ENCODE assay signal across 22 cellular contexts in genomic region chr3:14450922-14451606, GRCh38. TPM values are rescaled to one million over a fixed set of nuclear protein-coding genes. Genes with fewer than 3 reads are reported as not detected.
A peak's percentile ranks its signal among the peaks of the same experiment; 100 is the strongest.
DNase-seq lines count a peak whose midpoint lies in the region; ATAC-seq and TF ChIP-seq lines count a peak whose summit lies in the region.
"Had no signal": no experiment of that assay in that cellular context is flagged by ENCODE, and none has a peak within 500 bp of the region (broad histone marks: within the 10 kb centered on the region; RNA-seq: fewer than 3 reads in every experiment).

No MANE protein-coding gene starts in this region.

- H3K27me3 Mint-ChIP-seq in activated CD4-positive, alpha-beta T cell treated with anti-CD3 and anti-CD28 coated beads, Interleukin-2, amount 10 ng/mL, durations not matched to agents 7 days and 5 days: no peaks in the 10 kb centered on the region
- no peaks in the 10 kb centered on the region for H3K27me3 Mint-ChIP-seq in effector memory CD8-positive, alpha-beta T cell
- H3K27me3 Mint-ChIP-seq: type B pancreatic cell had no signal

- CTCF ChIA-PET in activated CD4-positive, alpha-beta T cell treated with anti-CD3 and anti-CD28 coated beads, Interleukin-2, amount 10 ng/mL, durations not matched to agents 7 days and 5 days (lab: Charles Lee): interaction anchor here (1.0 to 1.5 kb wide), 4 partner anchors 8 to 18 kb away, joined by 3 to 4 read pairs (median 3); no protein-coding TSS in a partner anchor

- POLR2A ChIA-PET in activated CD4-positive, alpha-beta T cell treated with anti-CD3 and anti-CD28 coated beads, Interleukin-2, amount 10 ng/mL, durations not matched to agents 7 days and 5 days (lab: Charles Lee): no interaction called here

- TF ChIP-seq CTCF in OCI-LY3 (IDR thresholded peaks at IDR 0.05; ENCODE audit: low read depth, low read length) (no peak), body of pancreas (IDR thresholded peaks at IDR 0.05) (no peak)

- peak overlapping the region; percentile 83; the same call in 1 of the 2 replicates for H3K4me2 ChIP-seq in OCI-LY3 (ENCODE audit: low read length)
- H3K4me2 ChIP-seq: BLaER1 treated with 17β-estradiol and CSF1 and Interleukin-3, amounts not matched to agents 10 nM and 100 nM had no signal

- H3K79me2 ChIP-seq in OCI-LY3 (ENCODE audit: low read length): peaks cover 24% of the 10 kb centered on the region

- H3K9me3 ChIP-seq in OCI-LY3 (ENCODE audit: insufficient read depth, low read length) (peaks cover 8% of the 10 kb centered on the region; the same call in 1 of the 2 replicates), body of pancreas (no peaks in the 10 kb centered on the region)

- H3K4me1 ChIP-seq in OCI-LY3 (ENCODE audit: low read length) (peaks cover 66% of the 10 kb centered on the region), body of pancreas (peaks cover 45% of the 10 kb centered on the region)

- H3K4me3 Mint-ChIP-seq in activated CD4-positive, alpha-beta T cell treated with anti-CD3 and anti-CD28 coated beads, Interleukin-2, amount 10 ng/mL, durations not matched to agents 7 days and 5 days: no peak overlapping the region
- H3K4me3 Mint-ChIP-seq in effector memory CD8-positive, alpha-beta T cell: no peak overlapping the region
- H3K4me3 Mint-ChIP-seq in stimulated activated effector memory CD8-positive, alpha-beta T cell treated with anti-CD3 and anti-CD28 coated beads, Interleukin-12 subunit alpha, Interleukin-12 subunit beta, amount 100 ng/mL, for 72 hours: no peak overlapping the region
- H3K4me3 Mint-ChIP-seq: activated CD8-positive, alpha-beta T cell treated with anti-CD3 and anti-CD28 coated beads, Interleukin-2, amount 10 ng/mL, durations not matched to agents 7 days and 5 days; activated T-cell treated with anti-CD3 and anti-CD28 coated beads, Interleukin-2, amount 50 U/mL, for 4 hours; T-helper 1 cell treated with Interleukin-12 subunit alpha and Interleukin-12 subunit beta and Interleukin-4 antibody, amounts not matched to agents 30 μg/mL and 1 μg/mL, for 36 hours; type B pancreatic cell had no signal

- ATAC-seq in effector memory CD8-positive, alpha-beta T cell (replicated peaks): no peak
- ATAC-seq in stimulated activated effector memory CD8-positive, alpha-beta T cell treated with anti-CD3 and anti-CD28 coated beads, Interleukin-12 subunit alpha, Interleukin-12 subunit beta, amount 100 ng/mL, for 72 hours: no peak
- no peak for ATAC-seq in body of pancreas
- ATAC-seq: activated CD8-positive, alpha-beta T cell treated with anti-CD3 and anti-CD28 coated beads, Interleukin-2, amount 10 ng/mL, durations not matched to agents 7 days and 5 days; activated T-cell treated with anti-CD3 and anti-CD28 coated beads, Interleukin-2, amount 50 U/mL, for 4 hours; esophagus mucosa; left lobe of liver had no signal

- H3K27me3 ChIP-seq in OCI-LY3 (ENCODE audit: low read depth, low read length) (no peaks in the 10 kb centered on the region), body of pancreas (no peaks in the 10 kb centered on the region)
- H3K27me3 ChIP-seq: BLaER1 treated with 17β-estradiol and CSF1 and Interleukin-3, amounts not matched to agents 10 nM and 100 nM had no signal

- peaks cover 3% of the 10 kb centered on the region for H3K4me1 Mint-ChIP-seq in activated CD4-positive, alpha-beta T cell treated with anti-CD3 and anti-CD28 coated beads, Interleukin-2, amount 10 ng/mL, durations not matched to agents 7 days and 5 days
- peaks cover 1 to 10% of the 10 kb centered on the region in 2 donors for H3K4me1 Mint-ChIP-seq in effector memory CD8-positive, alpha-beta T cell (ENCODE audit: low read depth in 2 of 2)
- H3K4me1 Mint-ChIP-seq in stimulated activated effector memory CD8-positive, alpha-beta T cell treated with anti-CD3 and anti-CD28 coated beads, Interleukin-12 subunit alpha, Interleukin-12 subunit beta, amount 100 ng/mL, for 72 hours: no peaks in the 10 kb centered on the region

- no peaks in the 10 kb centered on the region for H3K9me3 Mint-ChIP-seq in activated CD4-positive, alpha-beta T cell treated with anti-CD3 and anti-CD28 coated beads, Interleukin-2, amount 10 ng/mL, durations not matched to agents 7 days and 5 days
- H3K9me3 Mint-ChIP-seq in effector memory CD8-positive, alpha-beta T cell: no peaks in the 10 kb centered on the region
- H3K9me3 Mint-ChIP-seq in stimulated activated effector memory CD8-positive, alpha-beta T cell treated with anti-CD3 and anti-CD28 coated beads, Interleukin-12 subunit alpha, Interleukin-12 subunit beta, amount 100 ng/mL, for 72 hours: no peaks in the 10 kb centered on the region
- H3K9me3 Mint-ChIP-seq: activated T-cell treated with anti-CD3 and anti-CD28 coated beads, Interleukin-2, amount 50 U/mL, for 4 hours; T-helper 1 cell treated with Interleukin-12 subunit alpha and Interleukin-12 subunit beta and Interleukin-4 antibody, amounts not matched to agents 30 μg/mL and 1 μg/mL, for 36 hours; type B pancreatic cell had no signal

- H3K36me3 Mint-ChIP-seq in activated CD4-positive, alpha-beta T cell treated with anti-CD3 and anti-CD28 coated beads, Interleukin-2, amount 10 ng/mL, durations not matched to agents 7 days and 5 days (ENCODE audit: low read depth): peaks cover 35% of the 10 kb centered on the region
- peaks cover 40% of the 10 kb centered on the region for H3K36me3 Mint-ChIP-seq in effector memory CD8-positive, alpha-beta T cell (ENCODE audit: insufficient read depth)
- H3K36me3 Mint-ChIP-seq in stimulated activated effector memory CD8-positive, alpha-beta T cell treated with anti-CD3 and anti-CD28 coated beads, Interleukin-12 subunit alpha, Interleukin-12 subunit beta, amount 100 ng/mL, for 72 hours: peaks cover 95% of the 10 kb centered on the region

- H2AFZ ChIP-seq in OCI-LY3 (ENCODE audit: low read depth, low read length): no peak overlapping the region
- H2AFZ ChIP-seq: GM23248 had no signal

- H3K27ac ChIP-seq in OCI-LY3 (ENCODE audit: low read length): peak overlapping the region; percentile 94
- no peak overlapping the region for H3K27ac ChIP-seq in body of pancreas
- H3K27ac ChIP-seq: BLaER1 treated with 17β-estradiol and CSF1 and Interleukin-3, amounts not matched to agents 10 nM and 100 nM had no signal

- peak overlapping the region; percentile 34 for H3K27ac Mint-ChIP-seq in activated CD4-positive, alpha-beta T cell treated with anti-CD3 and anti-CD28 coated beads, Interleukin-2, amount 10 ng/mL, durations not matched to agents 7 days and 5 days
- peak overlapping the region; percentile 56 to 70 for H3K27ac Mint-ChIP-seq in effector memory CD8-positive, alpha-beta T cell
- peak overlapping the region; percentile 24 for H3K27ac Mint-ChIP-seq in stimulated activated effector memory CD8-positive, alpha-beta T cell treated with anti-CD3 and anti-CD28 coated beads, Interleukin-12 subunit alpha, Interleukin-12 subunit beta, amount 100 ng/mL, for 72 hours
- H3K27ac Mint-ChIP-seq: activated CD8-positive, alpha-beta T cell treated with anti-CD3 and anti-CD28 coated beads, Interleukin-2, amount 10 ng/mL, durations not matched to agents 7 days and 5 days; T-helper 1 cell treated with Interleukin-12 subunit alpha and Interleukin-12 subunit beta and Interleukin-4 antibody, amounts not matched to agents 30 μg/mL and 1 μg/mL, for 36 hours; type B pancreatic cell had no signal

- peaks cover 84% of the 10 kb centered on the region for H3K36me3 ChIP-seq in OCI-LY3 (replicated peaks; ENCODE audit: low read depth, low read length)
- no peaks in the 10 kb centered on the region for H3K36me3 ChIP-seq in body of pancreas (replicated peaks in 1 of 2; ENCODE audit: insufficient read depth in 1 of 2, low read depth in 2 of 2)

- no peak for DNase-seq in activated CD4-positive, alpha-beta T cell treated with anti-CD3 and anti-CD28 coated beads, Interleukin-2, amount 10 ng/mL, durations not matched to agents 7 days and 5 days
- DNase-seq in activated CD4-positive, alpha-beta T cell treated with anti-CD3 and anti-CD28 coated beads, Interleukin-2, amount 50 U/mL, for 48 hours: no peak
- no peak for DNase-seq in effector memory CD8-positive, alpha-beta T cell
- DNase-seq in stimulated activated effector memory CD8-positive, alpha-beta T cell treated with anti-CD3 and anti-CD28 coated beads, Interleukin-12 subunit alpha, Interleukin-12 subunit beta, amount 100 ng/mL, for 72 hours (ENCODE audit: low spot score in 2 of 2): no peak
- DNase-seq in HUDEP-2 (lab: John Stamatoyannopoulos, UW; ENCODE audit: unreplicated experiment in 76 of 76): no peak
- no peak for DNase-seq in body of pancreas
- no peak for DNase-seq in SKM-1 (lab: John Stamatoyannopoulos, UW; ENCODE audit: unreplicated experiment)
- DNase-seq: activated CD8-positive, alpha-beta T cell treated with anti-CD3 and anti-CD28 coated beads, Interleukin-2, amount 10 ng/mL, durations not matched to agents 7 days and 5 days; activated T-cell treated with anti-CD3 and anti-CD28 coated beads, Interleukin-2, amount 50 U/mL, for 4 hours; central memory CD4-positive, alpha-beta T cell; glutamatergic neuron; GM23248; NCI-H1105 treated with DMSO at 0.1 percent for 48 hours; NCI-H526; Right ventricle myocardium superior; stimulated activated naive CD4-positive, alpha-beta T cell had no signal

- 85 to 91% methylated on average over 5 of the region's 5 CpGs for WGBS in body of pancreas, 2 donors

- intact Hi-C loops in body of pancreas (cut with DNase I): no loop called here

- no peak for TF ChIP-seq POLR2A in body of pancreas (IDR thresholded peaks at IDR 0.05)

- H3K9ac ChIP-seq in OCI-LY3 (ENCODE audit: low read length): no peak overlapping the region
- H3K9ac ChIP-seq: BLaER1 treated with 17β-estradiol and CSF1 and Interleukin-3, amounts not matched to agents 10 nM and 100 nM had no signal

- no peak overlapping the region for H3K4me3 ChIP-seq in OCI-LY3 (ENCODE audit: low read length)
- no peak overlapping the region for H3K4me3 ChIP-seq in body of pancreas
- H3K4me3 ChIP-seq: BLaER1 treated with 17β-estradiol and CSF1 and Interleukin-3, amounts not matched to agents 10 nM and 100 nM; GM23248 had no signal

- no peaks in the 10 kb centered on the region for H4K20me1 ChIP-seq in OCI-LY3 (ENCODE audit: insufficient read depth, low read length)

RNA-seq across cellular contexts. Expression of gene SLC6A6, which starts 48.7 kb away (rescaled TPM):
- 10 to 100 TPM; 42.0 to 43.1 TPM for total RNA-seq in activated CD4-positive, alpha-beta T cell treated with anti-CD3 and anti-CD28 coated beads, Interleukin-2, amount 10 ng/mL, durations not matched to agents 7 days and 5 days
- total RNA-seq in body of pancreas: 1 to 10 TPM; 4.9 to 5.7 TPM

Comparison
In these comparisons a context has a peak if more than half of its experiments do, and no peak if none do; other contexts are left out.
1. RNA of gene SLC6A6, which starts 48.7 kb away (total RNA-seq): 42.0 to 43.1 TPM in activated CD4-positive, alpha-beta T cell treated with anti-CD3 and anti-CD28 coated beads, Interleukin-2, amount 10 ng/mL, durations not matched to agents 7 days and 5 days; 4.9 to 5.7 TPM in body of pancreas; every median in the first group is over 4 times any median in the second.
2. Peak in every context shown above with its lines, with median percentiles within 50 percentile points of each other: H3K27ac Mint-ChIP-seq.